In the genomic region with DNA sequence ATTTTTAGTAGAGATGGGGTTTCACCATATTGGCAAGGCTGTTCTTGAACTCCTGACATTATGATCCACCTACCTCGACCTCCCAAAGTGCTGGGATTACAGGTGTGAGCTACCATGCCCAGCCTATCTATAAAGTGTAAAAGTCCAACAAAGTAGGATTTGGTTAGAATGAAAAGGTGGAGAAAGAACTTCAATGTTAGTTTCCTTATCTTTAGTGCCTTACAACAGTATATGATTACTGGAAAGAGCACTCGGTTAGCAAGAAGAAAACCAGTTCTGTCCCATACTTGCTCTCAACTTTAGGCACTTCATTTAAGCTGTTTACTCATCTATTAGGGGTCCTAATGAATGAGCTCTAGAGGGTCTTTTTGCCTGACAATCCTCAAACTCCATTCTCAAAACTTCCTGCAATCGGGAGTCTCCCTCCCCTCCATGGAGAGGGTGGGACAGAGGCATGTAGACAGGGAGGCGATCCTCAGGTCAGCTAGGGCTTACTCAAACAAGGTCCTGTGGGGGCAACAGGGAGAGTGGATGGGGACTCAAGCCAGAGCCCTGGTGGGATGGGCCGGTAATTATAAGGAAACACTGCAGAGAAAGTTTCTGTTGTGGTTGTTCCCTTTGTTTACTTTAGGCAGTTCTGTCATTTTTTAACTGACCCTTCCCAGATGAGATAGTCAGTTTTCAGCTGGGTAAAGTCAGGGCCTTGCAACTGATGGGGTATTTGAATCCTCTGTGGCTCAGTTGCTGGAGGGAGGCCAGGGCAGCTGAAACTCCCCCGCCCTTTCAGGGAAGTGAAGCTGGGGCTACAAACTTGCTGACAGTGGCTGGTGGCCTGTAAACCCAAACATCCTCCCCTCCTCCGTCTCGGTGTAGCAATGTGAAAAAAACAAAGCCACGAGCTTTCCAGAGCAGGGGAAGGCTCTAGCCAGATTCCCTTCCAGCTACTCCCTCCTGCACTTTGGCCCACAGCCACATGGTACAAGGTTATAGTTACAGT, we compare ENCODE assay signal across 8 cellular contexts.
DNase-seq lines count a peak whose midpoint lies in the region; ATAC-seq, FAIRE-seq and TF ChIP-seq lines count a peak whose summit lies in the region.
"Not testable (repeated sequence)": the region's sequence is repeated elsewhere in the genome, so short reads cannot be mapped to it uniquely, and the experiment has no call there.

No MANE protein-coding gene starts in this region.

- H3K56ac ChIP-seq in IMR-90 (ENCODE audit: extremely low read depth, insufficient read depth, low read length): not testable (repeated sequence)

- in situ Hi-C loops in IMR-90 (cut with MboI; ENCODE audit: low sequenced_read_pairs): not testable (repeated sequence)

- not testable (repeated sequence) for H3K4ac ChIP-seq in IMR-90 (ENCODE audit: low read depth, low read length)

- CTCF ChIA-PET in IMR-90 (lab: Yijun Ruan, JAX): not testable (repeated sequence)

- H3K4me3 ChIP-seq in IMR-90 (ENCODE audit: insufficient read depth, low read depth, low read length); lower lobe of right lung; upper lobe of right lung: not testable (repeated sequence)

- TF ChIP-seq CTCF in IMR-90 (conservative IDR thresholded peaks at IDR 0.05; ENCODE audit: low read depth, low read length); lower lobe of right lung (IDR thresholded peaks at IDR 0.05); upper lobe of right lung (IDR thresholded peaks at IDR 0.05): not testable (repeated sequence)

- TF ChIP-seq POLR2A in GM12892 (IDR thresholded peaks at IDR 0.05; ENCODE audit: low read depth, low read length); IMR-90 (IDR thresholded peaks at IDR 0.05; ENCODE audit: low read depth, low read length): not testable (repeated sequence)

- not testable (repeated sequence) for H4K8ac ChIP-seq in IMR-90 (ENCODE audit: low read depth in 2 of 2, low read length in 2 of 2)

- not testable (repeated sequence) for H3K4me1 ChIP-seq in IMR-90 (ENCODE audit: control insufficient read depth, insufficient read depth, low read length); lower lobe of right lung; upper lobe of right lung

- H2BK120ac ChIP-seq in IMR-90 (ENCODE audit: low read depth, low read length): not testable (repeated sequence)

- H2AFZ ChIP-seq in IMR-90 (replicated peaks; ENCODE audit: low read length, poor library complexity): not testable (repeated sequence)

- ATAC-seq in GM19324 (IDR thresholded peaks at IDR 0.05; ENCODE audit: low FRiP score, unreplicated experiment): peak; percentile 50
- ATAC-seq in GM21737 (IDR thresholded peaks at IDR 0.05; ENCODE audit: unreplicated experiment): peak; percentile 61
- peak; percentile 63 for ATAC-seq in HG03025 (IDR thresholded peaks at IDR 0.05; ENCODE audit: low FRiP score, unreplicated experiment)
- ATAC-seq in IMR-90 (ENCODE audit: low read depth): peak; percentile 60
- peak; percentile 76 for ATAC-seq in Right ventricle myocardium inferior
- ATAC-seq in lower lobe of right lung: peak; percentile 36 to 76
- ATAC-seq in upper lobe of right lung: peak; percentile 72

- POLR2A ChIA-PET in IMR-90 (lab: Charles Lee; ENCODE audit: unreplicated experiment): not testable (repeated sequence)

- H3K27me3 ChIP-seq in IMR-90 (ENCODE audit: control insufficient read depth, insufficient read depth, low read length); lower lobe of right lung (ENCODE audit: low read depth); upper lobe of right lung: not testable (repeated sequence)

- DNase-seq in GM12892 (ENCODE audit: insufficient read length); IMR-90; Right ventricle myocardium inferior (ENCODE audit: missing footprints); lower lobe of right lung; upper lobe of right lung: not testable (repeated sequence)

- not testable (repeated sequence) for H3K4me2 ChIP-seq in IMR-90 (ENCODE audit: low read depth, low read length)

- H2BK5ac ChIP-seq in IMR-90 (ENCODE audit: low read depth, low read length, poor library complexity, severe bottlenecking): not testable (repeated sequence)

- TF ChIP-seq RAD21 in IMR-90 (IDR thresholded peaks at IDR 0.05; ENCODE audit: low read length): not testable (repeated sequence)

- no CpG with 5 or more reads among the region's 9 CpGs for WGBS in IMR-90 (ENCODE audit: extremely low coverage in 2 of 2, insufficient read length in 1 of 2), 2 experiments

- FAIRE-seq in GM12892 (lab: Jason Lieb, UNC): peak; percentile 95

- not testable (repeated sequence) for H3K9ac ChIP-seq in IMR-90 (ENCODE audit: low read depth, low read length)

- not testable (repeated sequence) for H2AK5ac ChIP-seq in IMR-90 (ENCODE audit: low read depth, low read length)

- H4K91ac ChIP-seq in IMR-90 (ENCODE audit: insufficient read depth, low read depth, low read length): not testable (repeated sequence)

- intact Hi-C loops in IMR-90 (cut with micrococcal nuclease); Right ventricle myocardium inferior (cut with DNase I); lower lobe of right lung (cut with DNase I); upper lobe of right lung (cut with DNase I): not testable (repeated sequence)

- H3K9me1 ChIP-seq in IMR-90 (ENCODE audit: insufficient read depth, low read length): not testable (repeated sequence)

- not testable (repeated sequence) for H3K27ac ChIP-seq in IMR-90 (ENCODE audit: insufficient read depth, low read length); lower lobe of right lung; upper lobe of right lung

- not testable (repeated sequence) for H2BK20ac ChIP-seq in IMR-90 (ENCODE audit: low read depth, low read length)

- not testable (repeated sequence) for H3K79me1 ChIP-seq in IMR-90 (ENCODE audit: low read depth in 1 of 2, low read length in 2 of 2)

- not testable (repeated sequence) for H4K5ac ChIP-seq in IMR-90 (ENCODE audit: low read depth, low read length)

- H3K18ac ChIP-seq in IMR-90 (ENCODE audit: low read depth, low read length): not testable (repeated sequence)

- H4K20me1 ChIP-seq in IMR-90 (ENCODE audit: insufficient read depth, low read length): not testable (repeated sequence)

- not testable (repeated sequence) for H3K14ac ChIP-seq in IMR-90 (replicated peaks; ENCODE audit: low read depth, low read length)

- H3K9me3 ChIP-seq in IMR-90 (ENCODE audit: control insufficient read depth, insufficient read depth, low read length); lower lobe of right lung; upper lobe of right lung: not testable (repeated sequence)

- dilution Hi-C loops in IMR-90 (cut with HindIII; ENCODE audit: low sequenced_read_pairs, unreplicated experiment): not testable (repeated sequence)

- H3K36me3 ChIP-seq in IMR-90 (ENCODE audit: control insufficient read depth, insufficient read depth, low read length); lower lobe of right lung; upper lobe of right lung: not testable (repeated sequence)

- BruUV-seq in IMR-90 (replicated peaks; lab: Mats Ljungman, UMichigan): not testable (repeated sequence)

- not testable (repeated sequence) for H2BK15ac ChIP-seq in IMR-90 (ENCODE audit: low read depth, low read length)

- not testable (repeated sequence) for H2AK9ac ChIP-seq in IMR-90 (replicated peaks; ENCODE audit: low read depth, low read length, poor library complexity)

- not testable (repeated sequence) for H3K23ac ChIP-seq in IMR-90 (ENCODE audit: low read depth, low read length)
